11 cellular contexts compared by ENCODE assay signal in the genomic region with DNA sequence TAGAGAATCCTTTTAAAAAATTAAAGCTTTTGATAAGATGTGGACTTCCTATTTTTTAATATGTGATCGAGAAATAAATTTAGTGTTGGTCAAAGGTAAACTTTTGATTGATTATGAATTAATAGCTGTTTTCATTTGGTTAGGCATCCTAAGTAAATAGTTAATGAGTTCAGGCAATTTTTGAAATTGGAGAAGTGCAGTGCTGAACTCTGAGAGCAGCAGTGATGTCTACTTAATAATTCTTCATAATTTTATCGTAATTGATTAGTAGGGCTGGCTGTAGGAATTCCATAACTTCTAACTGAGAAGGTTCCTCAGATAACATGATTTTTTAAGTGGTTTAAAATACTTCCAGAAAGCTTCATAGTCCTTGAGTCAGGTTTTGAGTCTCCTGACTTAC. TPM values are rescaled to one million over a fixed set of nuclear protein-coding genes. Genes with fewer than 3 reads are reported as not detected.
A peak's percentile ranks its signal among the peaks of the same experiment; 100 is the strongest.
DNase-seq lines count a peak whose midpoint lies in the region; ATAC-seq and TF ChIP-seq lines count a peak whose summit lies in the region.
"Had no signal": no experiment of that assay in that cellular context is flagged by ENCODE, and none has a peak within 500 bp of the region (broad histone marks: within the 10 kb centered on the region; RNA-seq: fewer than 3 reads in every experiment).

No MANE protein-coding gene starts in this region.

- peak overlapping the region; percentile 94 for H3K4me3 Mint-ChIP-seq in GM23338
- peak overlapping the region; percentile 97 for H3K4me3 Mint-ChIP-seq in activated CD8-positive, alpha-beta T cell treated with anti-CD3 and anti-CD28 coated beads, Interleukin-2, amount 10 ng/mL, durations not matched to agents 7 days and 5 days

- H3K18ac ChIP-seq in mesenchymal stem cell (ENCODE audit: low read depth in 1 of 2, low read length in 2 of 2): no peak overlapping the region

- H3K4me2 ChIP-seq in BLaER1 (peak overlapping the region; percentile 90), GM23338 (peak overlapping the region; percentile 91), mesenchymal stem cell (ENCODE audit: low read length, poor library complexity, severe bottlenecking) (no peak overlapping the region)

- peaks cover 18% of the 10 kb centered on the region for H3K79me1 ChIP-seq in mesenchymal stem cell (replicated peaks; ENCODE audit: low read length, poor library complexity, severe bottlenecking)

- ATAC-seq in GM23338 (no peak), GM21381 (IDR thresholded peaks at IDR 0.05; ENCODE audit: unreplicated experiment) (no peak), GM18511 (IDR thresholded peaks at IDR 0.05; ENCODE audit: unreplicated experiment) (no peak)
- no peak for ATAC-seq in activated CD8-positive, alpha-beta T cell treated with anti-CD3 and anti-CD28 coated beads, Interleukin-2, amount 10 ng/mL, durations not matched to agents 7 days and 5 days

- H3K9me3 ChIP-seq in BLaER1 (no peaks in the 10 kb centered on the region), mesenchymal stem cell (ENCODE audit: control insufficient read depth, low read length) (no peaks in the 10 kb centered on the region)
- H3K9me3 ChIP-seq: esophagus muscularis mucosa, neutrophil had no signal

- peaks cover 12% of the 10 kb centered on the region for H3K27me3 Mint-ChIP-seq in GM23338 (ENCODE audit: insufficient read depth, low read depth, poor library complexity)
- H3K27me3 Mint-ChIP-seq in activated CD8-positive, alpha-beta T cell treated with anti-CD3 and anti-CD28 coated beads, Interleukin-2, amount 10 ng/mL, durations not matched to agents 7 days and 5 days (ENCODE audit: low read depth): peaks cover 11% of the 10 kb centered on the region

- no peaks in the 10 kb centered on the region; the same call in 1 of the 3 replicates for H3K36me3 Mint-ChIP-seq in GM23338 (ENCODE audit: low read depth)
- peaks cover 26% of the 10 kb centered on the region for H3K36me3 Mint-ChIP-seq in activated CD8-positive, alpha-beta T cell treated with anti-CD3 and anti-CD28 coated beads, Interleukin-2, amount 10 ng/mL, durations not matched to agents 7 days and 5 days (ENCODE audit: low read depth)

- H3K27ac Mint-ChIP-seq in GM23338: no peak overlapping the region
- H3K27ac Mint-ChIP-seq in activated CD8-positive, alpha-beta T cell treated with anti-CD3 and anti-CD28 coated beads, Interleukin-2, amount 10 ng/mL, durations not matched to agents 7 days and 5 days: peak overlapping the region; percentile 94

- no peak overlapping the region for H2BK120ac ChIP-seq in mesenchymal stem cell (ENCODE audit: low read depth, low read length)

- H2BK12ac ChIP-seq in mesenchymal stem cell (ENCODE audit: low read length in 2 of 2): no peak overlapping the region

- H3K36me3 ChIP-seq in BLaER1 (peaks cover 7% of the 10 kb centered on the region; the same call in 1 of the 2 replicates), GM23338 (ENCODE audit: insufficient read depth) (no peaks in the 10 kb centered on the region), mesenchymal stem cell (ENCODE audit: control insufficient read depth in 1 of 2, insufficient read depth in 2 of 2, low read depth in 1 of 2, low read length in 2 of 2) (no peaks in the 10 kb centered on the region)
- H3K36me3 ChIP-seq: esophagus muscularis mucosa, neutrophil had no signal

- no peaks in the 10 kb centered on the region for H3K9me2 ChIP-seq in GM23338 (ENCODE audit: insufficient read depth)

- WGBS in mesenchymal stem cell: 87% methylated on average over 1 of the region's 2 CpGs

- H4K20me1 ChIP-seq in BLaER1 (no peaks in the 10 kb centered on the region), GM23338 (replicated peaks; ENCODE audit: insufficient read depth) (no peaks in the 10 kb centered on the region)

- H4K8ac ChIP-seq in mesenchymal stem cell (ENCODE audit: low read length): no peak overlapping the region

- H3K14ac ChIP-seq in mesenchymal stem cell (ENCODE audit: low read length in 2 of 2): no peak overlapping the region

- no peaks in the 10 kb centered on the region for H3K27me3 ChIP-seq in BLaER1
- H3K27me3 ChIP-seq in GM23338 (ENCODE audit: insufficient read depth): 0 out of 2 replicates have a peak, but pooled peaks cover 8% of the 10 kb centered on the region
- H3K27me3 ChIP-seq in mesenchymal stem cell (ENCODE audit: control insufficient read depth in 1 of 2, insufficient read depth in 1 of 2, low read length in 2 of 2): no peaks in the 10 kb centered on the region
- H3K27me3 ChIP-seq: esophagus muscularis mucosa had no signal

- H2BK15ac ChIP-seq in mesenchymal stem cell (ENCODE audit: low read depth, poor library complexity, severe bottlenecking): no peak overlapping the region

- H2AK5ac ChIP-seq in mesenchymal stem cell (ENCODE audit: low read length, severe bottlenecking): no peak overlapping the region

- TF ChIP-seq CTCF in GM23338 (conservative IDR thresholded peaks at IDR 0.05; ENCODE audit: low read depth in 2 of 2): no peak

- no peaks in the 10 kb centered on the region for H3K9me3 Mint-ChIP-seq in GM23338
- no peaks in the 10 kb centered on the region for H3K9me3 Mint-ChIP-seq in activated CD8-positive, alpha-beta T cell treated with anti-CD3 and anti-CD28 coated beads, Interleukin-2, amount 10 ng/mL, durations not matched to agents 7 days and 5 days (ENCODE audit: insufficient read depth)

- H2AFZ ChIP-seq in GM23338 (no peak overlapping the region), mesenchymal stem cell (ENCODE audit: low read depth, low read length) (no peak overlapping the region)

- H3K4me3 ChIP-seq in BLaER1 (peak overlapping the region; percentile 82), GM23338 (peak overlapping the region; percentile 65), mesenchymal stem cell (ENCODE audit: insufficient read depth in 1 of 2, low read depth in 1 of 2, low read length in 2 of 2) (peak overlapping the region in 1 of 2 experiments; percentile 88)

- H3K9ac ChIP-seq in BLaER1: peak overlapping the region; percentile 98
- H3K9ac ChIP-seq in mesenchymal stem cell (ENCODE audit: low read length): peak overlapping the region; percentile 85

- H3K27ac ChIP-seq in BLaER1: peak overlapping the region; percentile 99
- no peak overlapping the region for H3K27ac ChIP-seq in GM23338 (ENCODE audit: low read depth)
- H3K27ac ChIP-seq in mesenchymal stem cell (ENCODE audit: low read length, poor library complexity, severe bottlenecking): no peak overlapping the region
- H3K27ac ChIP-seq: neutrophil had no signal

- no peak overlapping the region for H4K91ac ChIP-seq in mesenchymal stem cell (ENCODE audit: low read length)

- H3F3A ChIP-seq in GM23338 (replicated peaks; ENCODE audit: low read depth): no peaks in the 10 kb centered on the region

- H3K4ac ChIP-seq in mesenchymal stem cell (ENCODE audit: low read depth in 1 of 2, low read length in 2 of 2): no peak overlapping the region

- no peak overlapping the region for H3K23ac ChIP-seq in mesenchymal stem cell (ENCODE audit: low read length in 2 of 2)

- CTCF ChIA-PET in activated CD8-positive, alpha-beta T cell treated with anti-CD3 and anti-CD28 coated beads, Interleukin-2, amount 10 ng/mL, durations not matched to agents 7 days and 5 days (lab: Charles Lee): interaction anchor here (0.6 to 4.3 kb wide), 44 partner anchors 9 to 404 kb away, joined by 3 to 70 read pairs (median 4); partner anchors contain the start of gene TMEM131L

- H3K4me1 Mint-ChIP-seq in GM23338: peaks cover 30% of the 10 kb centered on the region
- peaks cover 54% of the 10 kb centered on the region for H3K4me1 Mint-ChIP-seq in activated CD8-positive, alpha-beta T cell treated with anti-CD3 and anti-CD28 coated beads, Interleukin-2, amount 10 ng/mL, durations not matched to agents 7 days and 5 days (ENCODE audit: low read depth)

- POLR2A ChIA-PET in activated CD8-positive, alpha-beta T cell treated with anti-CD3 and anti-CD28 coated beads, Interleukin-2, amount 10 ng/mL, durations not matched to agents 7 days and 5 days (lab: Charles Lee): interaction anchor here (0.7 to 2.7 kb wide), 5 partner anchors 87 to 432 kb away, joined by 3 to 8 read pairs (median 5); no protein-coding TSS in a partner anchor

- peaks cover 81% of the 10 kb centered on the region for H3K4me1 ChIP-seq in BLaER1
- H3K4me1 ChIP-seq in GM23338 (ENCODE audit: insufficient read depth): peaks cover 24% of the 10 kb centered on the region
- peaks cover 4% of the 10 kb centered on the region for H3K4me1 ChIP-seq in mesenchymal stem cell (ENCODE audit: control insufficient read depth, insufficient read depth, low read depth, low read length)

- H2BK5ac ChIP-seq in mesenchymal stem cell (ENCODE audit: low read depth, low read length, poor library complexity, severe bottlenecking): no peak overlapping the region

- H3K79me2 ChIP-seq in GM23338 (replicated peaks; ENCODE audit: insufficient read depth): peaks cover 38% of the 10 kb centered on the region

- DNase-seq in GM23338 (ENCODE audit: low spot score) (no peak), mesenchymal stem cell (no peak), DMS114 treated with DMSO at 0.1 percent for 48 hours (lab: John Stamatoyannopoulos, UW; ENCODE audit: unreplicated experiment) (no peak), amygdala (lab: John Stamatoyannopoulos, UW) (no peak)
- DNase-seq in activated CD8-positive, alpha-beta T cell treated with anti-CD3 and anti-CD28 coated beads, Interleukin-2, amount 10 ng/mL, durations not matched to agents 7 days and 5 days: no peak
- DNase-seq: NCI-H226 had no signal

TF ChIP-seq in GM23338, 12 proteins besides CTCF, POLR2A, EP300 and RAD21:
- TF ChIP-seq POLR2AphosphoS5 (IDR thresholded peaks at IDR 0.05; ENCODE audit: low read depth): no peak

RNA-seq across cellular contexts. Expression of gene MND1, which starts 1.5 kb away (rescaled TPM):
- total RNA-seq in GM23338 (2014; rRNA removed; shearing (Covaris generic)): 22.5 and 26.2 TPM in 2 replicates
- 61.1 and 63.5 TPM in 2 replicates for polyA plus RNA-seq in GM23338 (2016; fragmentation: Nextera tagmentation; extraction: Ambion mirVana)
- total RNA-seq in activated CD8-positive, alpha-beta T cell treated with anti-CD3 and anti-CD28 coated beads, Interleukin-2, amount 10 ng/mL, durations not matched to agents 7 days and 5 days: 10 to 100 TPM; 37.4 to 38.3 TPM
- 1.9 TPM for polyA plus RNA-seq in mesenchymal stem cell (2013, experiment 1 of 2)
- 2.6 TPM for polyA plus RNA-seq in mesenchymal stem cell (2013, experiment 2 of 2)
